Comparison of ENCODE assay signal across 1 cellular context in the genomic region with DNA sequence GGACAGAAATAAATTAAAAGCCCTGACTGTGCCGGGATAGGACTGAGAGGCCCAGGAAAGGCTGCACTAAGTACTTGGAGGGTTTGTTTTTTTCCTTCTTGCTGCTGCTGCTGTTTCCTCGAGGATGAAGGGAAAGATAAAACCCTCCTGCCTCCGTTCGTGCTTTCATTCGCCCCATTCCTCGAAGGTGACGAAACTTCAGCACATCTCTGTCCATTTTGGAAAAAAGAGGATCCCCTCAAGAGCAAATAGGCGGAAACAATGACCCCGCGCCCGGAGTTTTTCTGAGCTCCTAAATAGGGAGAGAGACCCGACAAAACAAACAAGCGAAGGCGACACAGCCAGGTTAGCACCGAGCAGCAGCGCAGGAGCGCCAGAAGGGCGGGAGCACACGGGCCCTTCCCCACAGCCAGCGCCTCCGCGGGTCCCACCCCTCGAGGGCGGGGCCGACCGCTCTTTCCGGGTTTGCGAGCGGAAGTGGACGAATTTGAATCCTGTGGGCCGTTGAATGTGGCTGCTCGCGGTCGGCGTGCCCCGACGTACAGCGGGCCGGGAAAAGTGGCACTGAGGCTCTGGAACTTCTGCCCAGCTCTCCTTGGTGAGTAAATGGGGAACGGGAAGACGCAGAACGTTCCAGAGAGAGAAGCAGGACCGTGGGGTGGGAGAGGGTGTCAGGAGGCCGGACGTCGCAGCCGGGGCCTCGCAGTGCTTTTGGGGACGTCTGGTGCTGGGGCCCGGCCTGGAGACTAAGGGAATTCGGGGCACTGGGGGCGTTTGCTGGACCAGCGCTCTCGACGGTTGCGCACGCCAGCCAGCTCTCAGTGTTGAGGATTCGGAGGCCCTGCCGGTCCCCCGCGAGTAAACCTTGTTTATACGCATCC.
TF ChIP-seq lines count a peak whose summit lies in the region.

A gene with protein sequence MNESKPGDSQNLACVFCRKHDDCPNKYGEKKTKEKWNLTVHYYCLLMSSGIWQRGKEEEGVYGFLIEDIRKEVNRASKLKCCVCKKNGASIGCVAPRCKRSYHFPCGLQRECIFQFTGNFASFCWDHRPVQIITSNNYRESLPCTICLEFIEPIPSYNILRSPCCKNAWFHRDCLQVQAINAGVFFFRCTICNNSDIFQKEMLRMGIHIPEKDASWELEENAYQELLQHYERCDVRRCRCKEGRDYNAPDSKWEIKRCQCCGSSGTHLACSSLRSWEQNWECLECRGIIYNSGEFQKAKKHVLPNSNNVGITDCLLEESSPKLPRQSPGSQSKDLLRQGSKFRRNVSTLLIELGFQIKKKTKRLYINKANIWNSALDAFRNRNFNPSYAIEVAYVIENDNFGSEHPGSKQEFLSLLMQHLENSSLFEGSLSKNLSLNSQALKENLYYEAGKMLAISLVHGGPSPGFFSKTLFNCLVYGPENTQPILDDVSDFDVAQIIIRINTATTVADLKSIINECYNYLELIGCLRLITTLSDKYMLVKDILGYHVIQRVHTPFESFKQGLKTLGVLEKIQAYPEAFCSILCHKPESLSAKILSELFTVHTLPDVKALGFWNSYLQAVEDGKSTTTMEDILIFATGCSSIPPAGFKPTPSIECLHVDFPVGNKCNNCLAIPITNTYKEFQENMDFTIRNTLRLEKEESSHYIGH (plus strand): TSS at position 484 of the 881 bp plus-strand sequence. CDS start 21,922 bp downstream, outside the sequence.

TF ChIP-seq in HepG2, 621 proteins besides CTCF, POLR2A, EP300 and RAD21 (continued from another document and continues in another):
- TF ChIP-seq IKZF5 (CRISPR knock-in tag; IDR thresholded peaks at IDR 0.05) (peak; percentile 97), TFE3 (CRISPR knock-in tag; IDR thresholded peaks at IDR 0.05) (peak; percentile 82), CBX1 (IDR thresholded peaks at IDR 0.05; ENCODE audit: low read depth) (peak; percentile 93), ZNF878 (CRISPR knock-in tag; IDR thresholded peaks at IDR 0.05) (peak; percentile 99), TCF12 (IDR thresholded peaks at IDR 0.05) (no peak), TCF12 (CRISPR knock-in tag; IDR thresholded peaks at IDR 0.05) (peak; percentile 78; the same call in 1 of the 2 replicates), MED13 (CRISPR knock-in tag; IDR thresholded peaks at IDR 0.05) (peak; percentile 15; the same call in 1 of the 2 replicates), CC2D1A (CRISPR knock-in tag; IDR thresholded peaks at IDR 0.05) (peak; percentile 98), ZFAT (CRISPR knock-in tag; conservative IDR thresholded peaks at IDR 0.05) (no peak), ZNF605 (CRISPR knock-in tag; IDR thresholded peaks at IDR 0.05) (peak; percentile 100), PAWR (CRISPR knock-in tag; IDR thresholded peaks at IDR 0.05; ENCODE audit: borderline replicate concordance) (no peak; the same call in 1 of the 2 replicates), ZBTB4 (CRISPR knock-in tag; IDR thresholded peaks at IDR 0.05; ENCODE audit: borderline replicate concordance) (peak; percentile 91; the same call in 1 of the 2 replicates), ZFP62 (CRISPR knock-in tag; IDR thresholded peaks at IDR 0.05) (no peak), RARA (CRISPR knock-in tag; IDR thresholded peaks at IDR 0.05) (peak; percentile 74; the same call in 1 of the 2 replicates), ZZZ3 (CRISPR knock-in tag; IDR thresholded peaks at IDR 0.05; ENCODE audit: borderline replicate concordance) (peak; percentile 74), ZFX (CRISPR knock-in tag; IDR thresholded peaks at IDR 0.05; ENCODE audit: low read depth) (peak; percentile 100), ZNF597 (CRISPR knock-in tag; IDR thresholded peaks at IDR 0.05) (peak; percentile 94; the same call in 1 of the 2 replicates), MATR3 (CRISPR knock-in tag; IDR thresholded peaks at IDR 0.05) (no peak), JARID2 (CRISPR knock-in tag; IDR thresholded peaks at IDR 0.05; ENCODE audit: insufficient replicate concordance) (peak; percentile 72), ZNF496 (CRISPR knock-in tag; IDR thresholded peaks at IDR 0.05; ENCODE audit: insufficient replicate concordance) (no peak), GABPB1 (CRISPR knock-in tag; IDR thresholded peaks at IDR 0.05) (peak; percentile 99), HDAC2 (CRISPR knock-in tag; IDR thresholded peaks at IDR 0.05) (peak; percentile 97), ZNF777 (CRISPR knock-in tag; IDR thresholded peaks at IDR 0.05) (peak; percentile 100), TCF7L2 (IDR thresholded peaks at IDR 0.05; ENCODE audit: low read depth, low read length) (no peak), ZGPAT (CRISPR knock-in tag; IDR thresholded peaks at IDR 0.05) (peak; percentile 99), ZSCAN31 (CRISPR knock-in tag; IDR thresholded peaks at IDR 0.05; ENCODE audit: low read depth) (peak; percentile 97), ZNF205 (CRISPR knock-in tag; IDR thresholded peaks at IDR 0.05) (peak; percentile 87), RBM39 (IDR thresholded peaks at IDR 0.05; ENCODE audit: low read depth, low read length, poor library complexity, severe bottlenecking) (peak; percentile 98), NR2C2 (CRISPR knock-in tag; IDR thresholded peaks at IDR 0.05; ENCODE audit: borderline replicate concordance) (peak; percentile 83)
- TF ChIP-seq, protein P1, sequence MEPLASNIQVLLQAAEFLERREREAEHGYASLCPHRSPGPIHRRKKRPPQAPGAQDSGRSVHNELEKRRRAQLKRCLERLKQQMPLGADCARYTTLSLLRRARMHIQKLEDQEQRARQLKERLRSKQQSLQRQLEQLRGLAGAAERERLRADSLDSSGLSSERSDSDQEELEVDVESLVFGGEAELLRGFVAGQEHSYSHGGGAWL (CRISPR knock-in tag; IDR thresholded peaks at IDR 0.05), result peak; percentile 96
- TF ChIP-seq, protein P2, sequence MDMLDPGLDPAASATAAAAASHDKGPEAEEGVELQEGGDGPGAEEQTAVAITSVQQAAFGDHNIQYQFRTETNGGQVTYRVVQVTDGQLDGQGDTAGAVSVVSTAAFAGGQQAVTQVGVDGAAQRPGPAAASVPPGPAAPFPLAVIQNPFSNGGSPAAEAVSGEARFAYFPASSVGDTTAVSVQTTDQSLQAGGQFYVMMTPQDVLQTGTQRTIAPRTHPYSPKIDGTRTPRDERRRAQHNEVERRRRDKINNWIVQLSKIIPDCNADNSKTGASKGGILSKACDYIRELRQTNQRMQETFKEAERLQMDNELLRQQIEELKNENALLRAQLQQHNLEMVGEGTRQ (IDR thresholded peaks at IDR 0.05; ENCODE audit: low read depth, low read length), result no peak
- TF ChIP-seq, protein P2 (CRISPR knock-in tag; IDR thresholded peaks at IDR 0.05; ENCODE audit: borderline replicate concordance), result no peak; the same call in 1 of the 2 replicates
- TF ChIP-seq, protein P3, sequence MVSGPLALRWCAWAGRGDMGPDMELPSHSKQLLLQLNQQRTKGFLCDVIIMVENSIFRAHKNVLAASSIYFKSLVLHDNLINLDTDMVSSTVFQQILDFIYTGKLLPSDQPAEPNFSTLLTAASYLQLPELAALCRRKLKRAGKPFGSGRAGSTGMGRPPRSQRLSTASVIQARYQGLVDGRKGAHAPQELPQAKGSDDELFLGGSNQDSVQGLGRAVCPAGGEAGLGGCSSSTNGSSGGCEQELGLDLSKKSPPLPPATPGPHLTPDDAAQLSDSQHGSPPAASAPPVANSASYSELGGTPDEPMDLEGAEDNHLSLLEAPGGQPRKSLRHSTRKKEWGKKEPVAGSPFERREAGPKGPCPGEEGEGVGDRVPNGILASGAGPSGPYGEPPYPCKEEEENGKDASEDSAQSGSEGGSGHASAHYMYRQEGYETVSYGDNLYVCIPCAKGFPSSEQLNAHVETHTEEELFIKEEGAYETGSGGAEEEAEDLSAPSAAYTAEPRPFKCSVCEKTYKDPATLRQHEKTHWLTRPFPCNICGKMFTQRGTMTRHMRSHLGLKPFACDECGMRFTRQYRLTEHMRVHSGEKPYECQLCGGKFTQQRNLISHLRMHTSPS (CRISPR knock-in tag; IDR thresholded peaks at IDR 0.05; ENCODE audit: low read depth), result peak; percentile 32; the same call in 1 of the 2 replicates
- TF ChIP-seq, protein P4, sequence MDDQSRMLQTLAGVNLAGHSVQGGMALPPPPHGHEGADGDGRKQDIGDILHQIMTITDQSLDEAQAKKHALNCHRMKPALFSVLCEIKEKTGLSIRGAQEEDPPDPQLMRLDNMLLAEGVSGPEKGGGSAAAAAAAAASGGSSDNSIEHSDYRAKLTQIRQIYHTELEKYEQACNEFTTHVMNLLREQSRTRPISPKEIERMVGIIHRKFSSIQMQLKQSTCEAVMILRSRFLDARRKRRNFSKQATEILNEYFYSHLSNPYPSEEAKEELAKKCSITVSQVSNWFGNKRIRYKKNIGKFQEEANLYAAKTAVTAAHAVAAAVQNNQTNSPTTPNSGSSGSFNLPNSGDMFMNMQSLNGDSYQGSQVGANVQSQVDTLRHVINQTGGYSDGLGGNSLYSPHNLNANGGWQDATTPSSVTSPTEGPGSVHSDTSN (CRISPR knock-in tag; IDR thresholded peaks at IDR 0.05; ENCODE audit: borderline replicate concordance), result peak; percentile 89; the same call in 1 of the 2 replicates
- TF ChIP-seq, protein P5, sequence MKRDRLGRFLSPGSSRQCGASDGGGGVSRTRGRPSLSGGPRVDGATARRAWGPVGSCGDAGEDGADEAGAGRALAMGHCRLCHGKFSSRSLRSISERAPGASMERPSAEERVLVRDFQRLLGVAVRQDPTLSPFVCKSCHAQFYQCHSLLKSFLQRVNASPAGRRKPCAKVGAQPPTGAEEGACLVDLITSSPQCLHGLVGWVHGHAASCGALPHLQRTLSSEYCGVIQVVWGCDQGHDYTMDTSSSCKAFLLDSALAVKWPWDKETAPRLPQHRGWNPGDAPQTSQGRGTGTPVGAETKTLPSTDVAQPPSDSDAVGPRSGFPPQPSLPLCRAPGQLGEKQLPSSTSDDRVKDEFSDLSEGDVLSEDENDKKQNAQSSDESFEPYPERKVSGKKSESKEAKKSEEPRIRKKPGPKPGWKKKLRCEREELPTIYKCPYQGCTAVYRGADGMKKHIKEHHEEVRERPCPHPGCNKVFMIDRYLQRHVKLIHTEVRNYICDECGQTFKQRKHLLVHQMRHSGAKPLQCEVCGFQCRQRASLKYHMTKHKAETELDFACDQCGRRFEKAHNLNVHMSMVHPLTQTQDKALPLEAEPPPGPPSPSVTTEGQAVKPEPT (CRISPR knock-in tag; IDR thresholded peaks at IDR 0.05; ENCODE audit: low read depth), result peak; percentile 55; the same call in 1 of the 2 replicates
